ENCODE assay signal across 8 cellular contexts in genomic region chr9:136244116-136244775, GRCh38. TPM values are rescaled to one million over a fixed set of nuclear protein-coding genes. Genes with fewer than 3 reads are reported as not detected.
DNase-seq lines count a peak whose midpoint lies in the region; ATAC-seq and TF ChIP-seq lines count a peak whose summit lies in the region.

No MANE protein-coding gene starts in this region.

- peak; percentile 26 for DNase-seq in activated CD4-positive, CD25-positive, alpha-beta regulatory T cell treated with anti-CD3 and anti-CD28 coated beads, Interleukin-2, amount 50 U/mL, for 16 hours (ENCODE audit: low read depth, low spot score)
- no peak for DNase-seq in activated CD4-positive, CD25-positive, alpha-beta regulatory T cell (lab: John Stamatoyannopoulos, UW)
- DNase-seq in SJSA1 (ENCODE audit: low read depth in 1 of 2, low spot score in 2 of 2) (no peak), mammary epithelial cell (no peak), osteocyte (ENCODE audit: extremely low spot score, unreplicated experiment) (no peak), Ammon's horn (ENCODE audit: low spot score) (no peak), cerebellar nuclear complex (lab: John Stamatoyannopoulos, UW) (no peak)

- H3K36me3 ChIP-seq in SJSA1 (0 out of 2 replicates have a peak, but pooled peaks cover 2% of the 10 kb centered on the region), mammary epithelial cell (ENCODE audit: insufficient read depth, low read length) (no peaks in the 10 kb centered on the region)

- no peak overlapping the region for H2AFZ ChIP-seq in mammary epithelial cell (ENCODE audit: low read depth, low read length)

- ATAC-seq in GM18502 (IDR thresholded peaks at IDR 0.05; ENCODE audit: poor library complexity, unreplicated experiment) = no peak

- H3K9ac ChIP-seq in mammary epithelial cell (ENCODE audit: insufficient read depth, low read length) = peak overlapping the region; percentile 33

- no peaks in the 10 kb centered on the region for H3K9me3 Mint-ChIP-seq in osteocyte (ENCODE audit: unreplicated experiment)

- peaks cover 2% of the 10 kb centered on the region for H4K20me1 ChIP-seq in mammary epithelial cell (ENCODE audit: insufficient read depth, low read length)

- CTCF ChIA-PET in mammary epithelial cell (lab: Charles Lee; ENCODE audit: low non-redundant PET) = no interaction called here

- dilution Hi-C loops in mammary epithelial cell (cut with HindIII; ENCODE audit: low sequenced_read_pairs) = loop anchor here (5.0 kb wide), 1 partner anchor 37 kb away; the partner anchor contains the start of gene LHX3

- no peak overlapping the region for H3K27ac Mint-ChIP-seq in osteocyte (ENCODE audit: unreplicated experiment)

- no peaks in the 10 kb centered on the region for H3K27me3 Mint-ChIP-seq in osteocyte (ENCODE audit: unreplicated experiment)

- in situ Hi-C loops in mammary epithelial cell (cut with MboI; ENCODE audit: low sequenced_read_pairs in 2 of 2) = no loop called here

- H3K27ac ChIP-seq in SJSA1 = no peak overlapping the region
- H3K27ac ChIP-seq in mammary epithelial cell (ENCODE audit: insufficient read depth, low read depth, low read length) = no peak overlapping the region

- H3K4me3 ChIP-seq in SJSA1 (peak overlapping the region; percentile 88; the same call in 1 of the 2 replicates), mammary epithelial cell (replicated peaks in 1 of 3; ENCODE audit: insufficient read depth in 1 of 3, low read depth in 2 of 3, low read length in 3 of 3) (peak overlapping the region; percentile 72 to 81 (median 80))

- peak overlapping the region; percentile 85 for H3K4me3 Mint-ChIP-seq in osteocyte (ENCODE audit: unreplicated experiment)

- TF ChIP-seq CTCF in mammary epithelial cell (conservative IDR thresholded peaks at IDR 0.05 in 1 of 2, IDR thresholded peaks at IDR 0.05 in 1 of 2; ENCODE audit: extremely low read depth in 1 of 2, insufficient read depth in 1 of 2, low read depth in 1 of 2, low read length in 2 of 2) = no peak
- TF ChIP-seq CTCF in osteocyte (IDR thresholded peaks at IDR 0.05) = no peak

- peaks cover 11% of the 10 kb centered on the region for H3K4me1 ChIP-seq in SJSA1 (replicated peaks)
- H3K4me1 ChIP-seq in mammary epithelial cell (ENCODE audit: insufficient read depth, low read length) = peaks cover 7% of the 10 kb centered on the region

- H3K36me3 Mint-ChIP-seq in osteocyte (ENCODE audit: unreplicated experiment) = no peaks in the 10 kb centered on the region

- peaks cover 3% of the 10 kb centered on the region; the same call in 1 of the 2 replicates for H3K9me3 ChIP-seq in SJSA1 (replicated peaks)
- no peaks in the 10 kb centered on the region for H3K9me3 ChIP-seq in mammary epithelial cell (replicated peaks; ENCODE audit: insufficient read depth, low read length)

- H3K79me2 ChIP-seq in mammary epithelial cell (ENCODE audit: insufficient read depth, low read length) = peaks cover 60% of the 10 kb centered on the region

- 61% methylated on average over 6 of the region's 9 CpGs for WGBS in mammary epithelial cell (ENCODE audit: low coverage, missing lambda C conversion rate)

- peaks cover 22% of the 10 kb centered on the region for H3K4me1 Mint-ChIP-seq in osteocyte (ENCODE audit: unreplicated experiment)

- intact Hi-C loops in mammary epithelial cell (cut with micrococcal nuclease) = no loop called here

- H3K27me3 ChIP-seq in SJSA1 (replicated peaks) (0 out of 2 replicates have a peak, but pooled peaks cover 3% of the 10 kb centered on the region), mammary epithelial cell (ENCODE audit: insufficient read depth, low read length) (no peaks in the 10 kb centered on the region)

- BruUV-seq in mammary epithelial cell (replicated peaks; lab: Mats Ljungman, UMichigan) = TSS peak; percentile 34

- peak overlapping the region; percentile 87 for H3K4me2 ChIP-seq in mammary epithelial cell (ENCODE audit: insufficient read depth, low read depth, low read length)

RNA-seq across cellular contexts. Expression of gene QSOX2, which starts 1.4 kb away (rescaled TPM):
- total RNA-seq in SJSA1 (2014; rRNA removed; shearing (Covaris generic)) = 19.3 and 22.0 TPM in 2 replicates
- total RNA-seq in mammary epithelial cell (10 to 100 TPM; 14.8 to 21.3 TPM), osteocyte (15.5 and 17.1 TPM in 2 replicates)
- polyA plus RNA-seq in mammary epithelial cell = 12.3 TPM
- 22.2 TPM for polyA minus RNA-seq in mammary epithelial cell

RNA-seq across cellular contexts. Expression of gene LHX3, which starts 39.3 kb away (rescaled TPM):
- not detected in 2 replicates for total RNA-seq in SJSA1 (2014; rRNA removed; shearing (Covaris generic))
- not detected for total RNA-seq in mammary epithelial cell
- polyA plus RNA-seq in mammary epithelial cell = not detected
- polyA minus RNA-seq in mammary epithelial cell = not detected
- total RNA-seq in osteocyte = not detected in 2 replicates

RNA-seq across cellular contexts. Expression of gene CCDC187, which starts 59.6 kb away (rescaled TPM):
- total RNA-seq in SJSA1 (2014; rRNA removed; shearing (Covaris generic)) = not detected in 2 replicates
- total RNA-seq in mammary epithelial cell (under 1 TPM in 1 of 2 donors, not detected in 1; 0.05 TPM), osteocyte (not detected in 2 replicates)
- polyA plus RNA-seq in mammary epithelial cell = not detected
- polyA minus RNA-seq in mammary epithelial cell = not detected
